ENCODE assay signal across 28 cellular contexts in the genomic region with DNA sequence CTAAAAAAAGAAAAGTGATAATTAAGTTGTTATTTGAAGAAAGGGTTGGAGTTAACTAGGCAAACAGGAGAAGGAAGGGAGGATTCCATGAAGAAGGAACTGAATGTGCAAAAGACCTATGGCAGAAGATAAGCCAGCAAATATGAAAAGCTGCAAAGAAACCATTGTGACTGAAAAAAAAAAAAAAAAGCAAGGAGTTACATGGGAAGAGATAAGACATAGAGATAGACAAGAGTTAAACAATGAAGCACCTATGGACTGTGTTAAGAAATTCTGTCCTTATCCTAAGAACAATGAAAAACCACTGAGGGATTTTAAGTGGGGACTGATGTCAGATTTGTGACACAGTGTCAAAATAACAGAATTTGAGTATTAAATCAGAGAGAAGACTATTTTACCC.
"Had no signal": no experiment of that assay in that cellular context is flagged by ENCODE, and none has a peak within 500 bp of the region (broad histone marks: within the 10 kb centered on the region; RNA-seq: fewer than 3 reads in every experiment).

No MANE protein-coding gene starts in this region.

- H3K27ac ChIP-seq: ascending aorta, breast epithelium, cardiac muscle cell, colonic mucosa, esophagus muscularis mucosa, gastroesophageal sphincter, heart right ventricle, WERI-Rb-1 had no signal

- H3K4me3 ChIP-seq: ascending aorta, breast epithelium, cardiac muscle cell, colonic mucosa, esophagus muscularis mucosa, gastroesophageal sphincter, heart right ventricle had no signal

- H3K36me3 ChIP-seq: ascending aorta, breast epithelium, cardiac muscle cell, colonic mucosa, esophagus muscularis mucosa, gastroesophageal sphincter, heart right ventricle, WERI-Rb-1 had no signal

- H3K27me3 ChIP-seq: ascending aorta, breast epithelium, cardiac muscle cell, colonic mucosa, esophagus muscularis mucosa, gastroesophageal sphincter, heart right ventricle had no signal

- H3K9me3 ChIP-seq: ascending aorta, breast epithelium, colonic mucosa, esophagus muscularis mucosa, gastroesophageal sphincter, heart right ventricle had no signal

- H3K4me1 ChIP-seq: ascending aorta, breast epithelium, colonic mucosa had no signal

- ATAC-seq: activated CD4-positive, CD25-positive, alpha-beta regulatory T cell treated with anti-CD3 and anti-CD28 coated beads, Interleukin-2, amount 50 U/mL, for 24 hours; activated CD8-positive, alpha-beta T cell treated with anti-CD3 and anti-CD28 coated beads for 36 hours; activated naive CD4-positive, alpha-beta T cell treated with anti-CD3 and anti-CD28 coated beads, Interleukin-2, amount 50 U/mL, for 72 hours; gastroesophageal sphincter; heart right ventricle; T-helper 17 cell had no signal

- DNase-seq: activated B cell treated with CpG ODN at 0.5 μM for 24 hours; activated CD4-positive, alpha-beta T cell treated with anti-CD3 and anti-CD28 coated beads for 48 hours; activated CD4-positive, alpha-beta T cell treated with anti-CD3 and anti-CD28 coated beads, Interleukin-2, amount 50 U/mL, for 1 hour; activated CD4-positive, alpha-beta T cell treated with anti-CD3 and anti-CD28 coated beads, Interleukin-2, amount 50 U/mL, for 48 hours; activated CD8-positive, alpha-beta memory T cell treated with anti-CD3 and anti-CD28 coated beads for 24 hours; activated CD8-positive, alpha-beta T cell treated with anti-CD3 and anti-CD28 coated beads for 36 hours; activated gamma-delta T cell; activated naive CD4-positive, alpha-beta T cell; activated naive CD4-positive, alpha-beta T cell treated with anti-CD3 and anti-CD28 coated beads, Interleukin-2, amount 10 ng/mL, durations not matched to agents 7 days and 5 days; activated naive CD8-positive, alpha-beta T cell treated with anti-CD3 and anti-CD28 coated beads, Interleukin-2, amount 10 ng/mL, durations not matched to agents 7 days and 5 days; activated T-cell treated with anti-CD3 and anti-CD28 coated beads, Interleukin-2, amount 50 U/mL, for 48 hours; central memory CD4-positive, alpha-beta T cell; cerebellar nuclear complex; colonic mucosa; effector CD8-positive, alpha-beta T cell; foreskin melanocyte; heart right ventricle; T-helper 1 cell; T-helper 17 cell; T1000; WERI-Rb-1 had no signal
